In genomic region chr1:38029725-38030511, GRCh38 we compare ENCODE assay signal across 8 cellular contexts. TPM values are rescaled to one million over a fixed set of nuclear protein-coding genes. Genes with fewer than 3 reads are reported as not detected.
A peak's percentile ranks its signal among the peaks of the same experiment; 100 is the strongest.
DNase-seq lines count a peak whose midpoint lies in the region; ATAC-seq, FAIRE-seq and TF ChIP-seq lines count a peak whose summit lies in the region.

No MANE protein-coding gene starts in this region.

- peak overlapping the region; percentile 80 for H3K27ac Mint-ChIP-seq in HFFc6
- peak overlapping the region; percentile 92 to 95 for H3K27ac Mint-ChIP-seq in activated naive CD4-positive, alpha-beta T cell treated with anti-CD3 and anti-CD28 coated beads, Interleukin-2, amount 50 U/mL, for 72 hours

- no peaks in the 10 kb centered on the region for H4K20me1 ChIP-seq in PC-9 (ENCODE audit: insufficient read depth)
- peaks cover 4% of the 10 kb centered on the region for H4K20me1 ChIP-seq in keratinocyte (ENCODE audit: control insufficient read depth, extremely low read depth, insufficient read depth, low read length)

- H3K79me2 ChIP-seq in PC-9 (ENCODE audit: low read depth) (no peaks in the 10 kb centered on the region), keratinocyte (ENCODE audit: control insufficient read depth, insufficient read depth, low read length) (no peaks in the 10 kb centered on the region)

- H3K4me3 ChIP-seq in GM12865 (ENCODE audit: low read depth, low read length) (peak overlapping the region; percentile 30), PC-9 (peak overlapping the region; percentile 38; the same call in 1 of the 2 replicates), keratinocyte (ENCODE audit: control insufficient read depth in 2 of 3, extremely low read depth in 1 of 3, insufficient read depth in 2 of 3, low read depth in 1 of 3, low read length in 3 of 3) (peak overlapping the region in 2 of 3 experiments; percentile 13 to 36)

- intact Hi-C loops in PC-9 (cut with micrococcal nuclease; ENCODE audit: unreplicated experiment) = loop anchor here (2.0 to 5.0 kb wide), 4 partner anchors 107 to 1062 kb away; no protein-coding TSS in a partner anchor

- peaks cover 48% of the 10 kb centered on the region for H3K4me1 ChIP-seq in PC-9 (replicated peaks; ENCODE audit: insufficient read depth)
- peaks cover 66% of the 10 kb centered on the region for H3K4me1 ChIP-seq in keratinocyte (ENCODE audit: control insufficient read depth, extremely low read depth, insufficient read depth, low read length)

- POLR2A ChIA-PET in PC-9 (lab: Charles Lee; ENCODE audit: unreplicated experiment) = no interaction called here

- peak overlapping the region; percentile 91 for H3K27ac ChIP-seq in PC-9
- H3K27ac ChIP-seq in keratinocyte (ENCODE audit: control insufficient read depth, insufficient read depth, low read length) = peak overlapping the region; percentile 98

- DNase-seq in GM12865 (ENCODE audit: low read depth) = peak; percentile 86
- peak; percentile 67 for DNase-seq in HFFc6
- DNase-seq in PC-9 = peak; percentile 46 to 77
- DNase-seq in activated naive CD4-positive, alpha-beta T cell treated with anti-CD3 and anti-CD28 coated beads, Interleukin-2, amount 50 U/mL, for 72 hours (ENCODE audit: low spot score in 2 of 2) = peak; percentile 72 to 82
- DNase-seq in keratinocyte (ENCODE audit: low read depth, low spot score) = no peak
- peak; percentile 38 for DNase-seq in stimulated activated CD8-positive, alpha-beta memory T cell treated with anti-CD3 and anti-CD28 coated beads, Interleukin-12 subunit alpha, Interleukin-12 subunit beta, amount 100 ng/mL, for 4 hours (ENCODE audit: low read depth)

- H3K9me3 Mint-ChIP-seq in HFFc6 = no peaks in the 10 kb centered on the region
- no peaks in the 10 kb centered on the region for H3K9me3 Mint-ChIP-seq in activated naive CD4-positive, alpha-beta T cell treated with anti-CD3 and anti-CD28 coated beads, Interleukin-2, amount 50 U/mL, for 72 hours

- peak overlapping the region; percentile 72 for H3K4me3 Mint-ChIP-seq in HFFc6

- dilution Hi-C loops in keratinocyte (cut with MboI; ENCODE audit: extremely low pct_ligation_motif_present, low sequenced_read_pairs) = no loop called here

- peak; percentile 92 for FAIRE-seq in keratinocyte (lab: Jason Lieb, UNC)

- no peaks in the 10 kb centered on the region for H3K9me3 ChIP-seq in PC-9 (ENCODE audit: insufficient read depth, low read depth)
- no peaks in the 10 kb centered on the region for H3K9me3 ChIP-seq in keratinocyte (ENCODE audit: control insufficient read depth, low read depth, low read length)

- H3K36me3 ChIP-seq in PC-9 (ENCODE audit: low read depth) (no peaks in the 10 kb centered on the region; the same call in 1 of the 2 replicates), keratinocyte (ENCODE audit: control insufficient read depth in 2 of 2, extremely low read depth in 1 of 2, insufficient read depth in 2 of 2, low read length in 2 of 2) (peaks cover under 1 to 5% of the 10 kb centered on the region in 2 experiments)

- CTCF ChIA-PET in PC-9 (lab: Charles Lee) = interaction anchor here (0.5 to 0.6 kb wide), 2 partner anchors 34 to 1946 kb away, joined by 4 to 9 read pairs; partner anchors contain the start of gene TEKT2

- H3K4me1 Mint-ChIP-seq in HFFc6 (ENCODE audit: low read depth) = peaks cover 42% of the 10 kb centered on the region

- H3K4me2 ChIP-seq in PC-9 (peak overlapping the region; percentile 73), keratinocyte (ENCODE audit: control insufficient read depth, extremely low read depth, insufficient read depth, low read depth, low read length) (peak overlapping the region; percentile 73)

- TF ChIP-seq CTCF in GM12865 (IDR thresholded peaks at IDR 0.05; ENCODE audit: insufficient read depth, low read depth, low read length, missing control alignments) (no peak), HFFc6 (IDR thresholded peaks at IDR 0.05) (no peak), PC-9 (conservative IDR thresholded peaks at IDR 0.05) (no peak), keratinocyte (optimal IDR thresholded peaks at IDR 0.05 in 1 of 3, IDR thresholded peaks at IDR 0.05 in 1 of 3, conservative IDR thresholded peaks at IDR 0.05 in 1 of 3; ENCODE audit: extremely low read depth in 1 of 3, insufficient read depth in 2 of 3, low read length in 3 of 3) (peak in 1 of 3 experiments; percentile 4)

- no peaks in the 10 kb centered on the region for H3K36me3 Mint-ChIP-seq in HFFc6 (ENCODE audit: low read depth)
- no peaks in the 10 kb centered on the region for H3K36me3 Mint-ChIP-seq in activated naive CD4-positive, alpha-beta T cell treated with anti-CD3 and anti-CD28 coated beads, Interleukin-2, amount 50 U/mL, for 72 hours

- H3K27me3 ChIP-seq in PC-9 (ENCODE audit: insufficient read depth, low read depth) = no peaks in the 10 kb centered on the region
- no peaks in the 10 kb centered on the region for H3K27me3 ChIP-seq in keratinocyte (ENCODE audit: control insufficient read depth, extremely low read depth, insufficient read depth, low read length)

- ATAC-seq in activated naive CD4-positive, alpha-beta T cell treated with anti-CD3 and anti-CD28 coated beads, Interleukin-2, amount 50 U/mL, for 72 hours = peak; percentile 58 to 67
- ATAC-seq in HG02970 (IDR thresholded peaks at IDR 0.05; ENCODE audit: low FRiP score, unreplicated experiment) = no peak
- ATAC-seq in HG03565 (IDR thresholded peaks at IDR 0.05; ENCODE audit: unreplicated experiment) = no peak

- peak overlapping the region; percentile 81 for H3K9ac ChIP-seq in keratinocyte (ENCODE audit: control insufficient read depth, extremely low read depth, insufficient read depth, low read length)

- H2AFZ ChIP-seq in PC-9 = 0 out of 2 replicates have a peak overlapping the region, but pooled peaks have one; percentile 5
- H2AFZ ChIP-seq in keratinocyte (ENCODE audit: control insufficient read depth, low read length) = peak overlapping the region; percentile 61

- peaks cover 36% of the 10 kb centered on the region; the same call in 1 of the 2 replicates for H3F3A ChIP-seq in PC-9 (ENCODE audit: insufficient read depth, low read depth)

- H3K9me1 ChIP-seq in keratinocyte (ENCODE audit: control insufficient read depth, extremely low read depth, insufficient read depth, low read length) = no peaks in the 10 kb centered on the region

- peaks cover 8% of the 10 kb centered on the region for H3K27me3 Mint-ChIP-seq in HFFc6 (ENCODE audit: insufficient read depth)

- H3K9me2 ChIP-seq in PC-9 (ENCODE audit: insufficient read depth) = no peaks in the 10 kb centered on the region

- TSS peak; percentile 30 for BruUV-seq in PC-9 (replicated peaks; lab: Mats Ljungman, UMichigan)

RNA-seq across cellular contexts. Expression of gene POU3F1, which starts 16.7 kb away (rescaled TPM):
- under 1 TPM in 1 of 6 experiments, not detected in 5; 0.11 TPM for total RNA-seq in HFFc6 (2021; fragmentation: NEBNext Ultra II Directional; extraction: Animal tissue kit (Norgen Biotek cat#: 25700))
- total RNA-seq in PC-9 (2021) = not detected in 2 replicates
- total RNA-seq in activated naive CD4-positive, alpha-beta T cell treated with anti-CD3 and anti-CD28 coated beads, Interleukin-2, amount 50 U/mL, for 72 hours = not detected
- 0.32 to 1.3 TPM (median 0.59 TPM) in 3 replicates for polyA plus RNA-seq in keratinocyte
- polyA plus RNA-seq in keratinocyte (2011; ENCODE audit: low read depth) = 0.71 TPM
- polyA plus RNA-seq in keratinocyte (2011; cell fraction: cytosol; rRNA removed) = 0.33 and 0.84 TPM in 2 replicates
- 0.52 and 1.7 TPM in 2 replicates for polyA plus RNA-seq in keratinocyte (2011; cell fraction: nucleus; rRNA removed)
- 0.87 and 2.2 TPM in 2 replicates for polyA plus RNA-seq in keratinocyte (2012; ENCODE audit: low replicate concordance)
- polyA minus RNA-seq in keratinocyte = 0.61 to 0.72 TPM (median 0.63 TPM) in 3 replicates
- polyA minus RNA-seq in keratinocyte (2011; cell fraction: cytosol; rRNA and poly(A)+ RNA removed) = 3.3 TPM
- polyA minus RNA-seq in keratinocyte (2011; cell fraction: nucleus; rRNA and poly(A)+ RNA removed) = 1.7 and 1.8 TPM in 2 replicates

RNA-seq across cellular contexts. Expression of gene UTP11, which starts 17.4 kb away (rescaled TPM):
- 10 to 100 TPM; 41.4 to 57.1 (median 49.2) TPM for total RNA-seq in HFFc6 (2021; fragmentation: NEBNext Ultra II Directional; extraction: Animal tissue kit (Norgen Biotek cat#: 25700))
- 21.8 and 36.4 TPM in 2 replicates for total RNA-seq in PC-9 (2021)
- total RNA-seq in activated naive CD4-positive, alpha-beta T cell treated with anti-CD3 and anti-CD28 coated beads, Interleukin-2, amount 50 U/mL, for 72 hours = 10 to 100 TPM; 55.7 to 92.2 TPM
- 24.1 to 50.0 TPM (median 49.1 TPM) in 3 replicates for polyA plus RNA-seq in keratinocyte
- polyA plus RNA-seq in keratinocyte (2011; ENCODE audit: low read depth) = 145 TPM
- 26.4 and 35.2 TPM in 2 replicates for polyA plus RNA-seq in keratinocyte (2011; cell fraction: cytosol; rRNA removed)
- 24.5 and 39.0 TPM in 2 replicates for polyA plus RNA-seq in keratinocyte (2011; cell fraction: nucleus; rRNA removed)
- 31.7 and 64.5 TPM in 2 replicates for polyA plus RNA-seq in keratinocyte (2012; ENCODE audit: low replicate concordance)
- polyA minus RNA-seq in keratinocyte = 5.7 to 12.6 TPM (median 7.4 TPM) in 3 replicates
- polyA minus RNA-seq in keratinocyte (2011; cell fraction: cytosol; rRNA and poly(A)+ RNA removed) = 15.3 TPM
- polyA minus RNA-seq in keratinocyte (2011; cell fraction: nucleus; rRNA and poly(A)+ RNA removed) = 6.4 and 13.8 TPM in 2 replicates

RNA-seq across cellular contexts. Expression of gene FHL3, which starts 24.6 kb away (rescaled TPM):
- 10 to 100 TPM; 29.4 to 40.9 (median 33.2) TPM for total RNA-seq in HFFc6 (2021; fragmentation: NEBNext Ultra II Directional; extraction: Animal tissue kit (Norgen Biotek cat#: 25700))
- 26.2 and 29.8 TPM in 2 replicates for total RNA-seq in PC-9 (2021)
- total RNA-seq in activated naive CD4-positive, alpha-beta T cell treated with anti-CD3 and anti-CD28 coated beads, Interleukin-2, amount 50 U/mL, for 72 hours = 10 to 100 TPM; 17.9 to 39.0 TPM
- polyA plus RNA-seq in keratinocyte = 5.1 to 24.6 TPM (median 5.2 TPM) in 3 replicates
- 6.6 TPM for polyA plus RNA-seq in keratinocyte (2011; ENCODE audit: low read depth)
- 9.0 and 16.5 TPM in 2 replicates for polyA plus RNA-seq in keratinocyte (2011; cell fraction: cytosol; rRNA removed)
- 10.2 and 14.7 TPM in 2 replicates for polyA plus RNA-seq in keratinocyte (2011; cell fraction: nucleus; rRNA removed)
- 11.9 and 29.7 TPM in 2 replicates for polyA plus RNA-seq in keratinocyte (2012; ENCODE audit: low replicate concordance)
- 16.0 to 51.9 TPM (median 20.1 TPM) in 3 replicates for polyA minus RNA-seq in keratinocyte
- polyA minus RNA-seq in keratinocyte (2011; cell fraction: cytosol; rRNA and poly(A)+ RNA removed) = 16.7 TPM
- polyA minus RNA-seq in keratinocyte (2011; cell fraction: nucleus; rRNA and poly(A)+ RNA removed) = 9.4 and 14.0 TPM in 2 replicates

RNA-seq across cellular contexts. Expression of gene SF3A3, which starts 40.1 kb away (rescaled TPM):
- total RNA-seq in HFFc6 (2021; fragmentation: NEBNext Ultra II Directional; extraction: Animal tissue kit (Norgen Biotek cat#: 25700)) = 10 to 100 TPM; 71.6 to 91.6 (median 81.3) TPM
- total RNA-seq in PC-9 (2021) = 82.6 and 99.1 TPM in 2 replicates
- 10 to 100 TPM; 92.9 to 99.3 TPM for total RNA-seq in activated naive CD4-positive, alpha-beta T cell treated with anti-CD3 and anti-CD28 coated beads, Interleukin-2, amount 50 U/mL, for 72 hours
- 26.4 to 47.0 TPM (median 44.5 TPM) in 3 replicates for polyA plus RNA-seq in keratinocyte
- 125 TPM for polyA plus RNA-seq in keratinocyte (2011; ENCODE audit: low read depth)
- 27.8 and 45.9 TPM in 2 replicates for polyA plus RNA-seq in keratinocyte (2011; cell fraction: cytosol; rRNA removed)
- 37.7 and 48.5 TPM in 2 replicates for polyA plus RNA-seq in keratinocyte (2011; cell fraction: nucleus; rRNA removed)
- polyA plus RNA-seq in keratinocyte (2012; ENCODE audit: low replicate concordance) = 30.4 and 59.0 TPM in 2 replicates
- polyA minus RNA-seq in keratinocyte = 7.8 to 38.2 TPM (median 21.6 TPM) in 3 replicates
- 37.4 TPM for polyA minus RNA-seq in keratinocyte (2011; cell fraction: cytosol; rRNA and poly(A)+ RNA removed)
- polyA minus RNA-seq in keratinocyte (2011; cell fraction: nucleus; rRNA and poly(A)+ RNA removed) = 19.1 and 28.4 TPM in 2 replicates

Comparison
In these comparisons a context has a peak if more than half of its experiments do, and no peak if none do; other contexts are left out.
1. ATAC-seq: peak in activated naive CD4-positive, alpha-beta T cell treated with anti-CD3 and anti-CD28 coated beads, Interleukin-2, amount 50 U/mL, for 72 hours (2 of 2); none in HG02970 (single experiment) and HG03565 (single experiment).
2. Peak in every context shown above with its lines, with median percentiles within 50 percentile points of each other: H3K4me3 ChIP-seq.